20 cellular contexts compared by ENCODE assay signal in genomic region chr9:26033346-26033745, GRCh38.
"Had no signal": no experiment of that assay in that cellular context is flagged by ENCODE, and none has a peak within 500 bp of the region (broad histone marks: within the 10 kb centered on the region; RNA-seq: fewer than 3 reads in every experiment).

No MANE protein-coding gene starts in this region.

- H3K27ac ChIP-seq: gastroesophageal sphincter, heart right ventricle, lower lobe of right lung, right atrium auricular region had no signal

- ATAC-seq: activated CD8-positive, alpha-beta T cell treated with anti-CD3 and anti-CD28 coated beads for 36 hours; activated T-cell treated with anti-CD3 and anti-CD28 coated beads, Interleukin-2, amount 50 U/mL, for 4 hours; gastroesophageal sphincter; heart right ventricle; left cardiac atrium; lower lobe of right lung had no signal

- H3K36me3 Mint-ChIP-seq: activated naive CD4-positive, alpha-beta T cell treated with anti-CD3 and anti-CD28 coated beads, Interleukin-2, amount 50 U/mL, for 24 hours had no signal

- DNase-seq: activated B cell treated with CpG ODN at 0.5 μM for 24 hours; activated CD4-positive, alpha-beta T cell treated with anti-CD3 and anti-CD28 coated beads for 48 hours; activated CD8-positive, alpha-beta T cell treated with anti-CD3 and anti-CD28 coated beads for 36 hours; activated effector memory CD4-positive, alpha-beta T cell treated with anti-CD3 and anti-CD28 coated beads, Interleukin-2, amount 50 U/mL, for 16 hours; activated T-cell treated with anti-CD3 and anti-CD28 coated beads, Interleukin-2, amount 50 U/mL, for 4 hours; effector memory CD4-positive, alpha-beta T cell; heart right ventricle; left cardiac atrium; lower lobe of right lung; nephron progenitor cell; occipital lobe; small intestine; stimulated activated CD4-positive, alpha-beta T cell treated with anti-CD3 and anti-CD28 coated beads, Interleukin-4, amount 100 ng/mL, for 4 hours; stimulated activated CD8-positive, alpha-beta memory T cell treated with anti-CD3 and anti-CD28 coated beads, Interleukin-4, amount 100 ng/mL, for 48 hours; stimulated activated naive CD4-positive, alpha-beta T cell treated with Interleukin-2 at 50 U/mL for 16 hours had no signal

- H3K27ac Mint-ChIP-seq: activated B cell treated with CpG ODN at 0.5 μM for 24 hours; activated CD8-positive, alpha-beta T cell treated with anti-CD3 and anti-CD28 coated beads for 36 hours; activated naive CD4-positive, alpha-beta T cell treated with anti-CD3 and anti-CD28 coated beads, Interleukin-2, amount 50 U/mL, for 24 hours; dendritic cell treated with granulocyte-macrophage colony-stimulating factor and Interleukin-4, amounts not matched to agents 40 ng/mL and 50 ng/mL, for 4 days; nephron progenitor cell; T-helper 2 cell treated with Interferon-gamma antibody and Interleukin-4, amounts not matched to agents 5 μg/mL and 100 μg/mL, for 36 hours had no signal

- H3K27me3 ChIP-seq: gastroesophageal sphincter, heart right ventricle, right atrium auricular region had no signal

- H3K9me3 Mint-ChIP-seq: activated naive CD4-positive, alpha-beta T cell treated with anti-CD3 and anti-CD28 coated beads, Interleukin-2, amount 50 U/mL, for 24 hours; nephron progenitor cell had no signal

- H3K4me3 Mint-ChIP-seq: activated B cell treated with CpG ODN at 0.5 μM for 24 hours; activated CD8-positive, alpha-beta T cell treated with anti-CD3 and anti-CD28 coated beads for 36 hours; activated naive CD4-positive, alpha-beta T cell treated with anti-CD3 and anti-CD28 coated beads, Interleukin-2, amount 50 U/mL, for 24 hours; activated T-cell treated with anti-CD3 and anti-CD28 coated beads, Interleukin-2, amount 50 U/mL, for 4 hours; dendritic cell treated with granulocyte-macrophage colony-stimulating factor and Interleukin-4, amounts not matched to agents 40 ng/mL and 50 ng/mL, for 4 days; nephron progenitor cell; T-helper 2 cell treated with Interferon-gamma antibody and Interleukin-4, amounts not matched to agents 5 μg/mL and 100 μg/mL, for 36 hours had no signal

- H3K27me3 Mint-ChIP-seq: activated B cell treated with CpG ODN at 0.5 μM for 24 hours; activated CD8-positive, alpha-beta T cell treated with anti-CD3 and anti-CD28 coated beads for 36 hours; activated naive CD4-positive, alpha-beta T cell treated with anti-CD3 and anti-CD28 coated beads, Interleukin-2, amount 50 U/mL, for 24 hours; dendritic cell treated with granulocyte-macrophage colony-stimulating factor and Interleukin-4, amounts not matched to agents 40 ng/mL and 50 ng/mL, for 4 days had no signal

- H3K4me3 ChIP-seq: gastroesophageal sphincter, heart right ventricle, lower lobe of right lung, right atrium auricular region had no signal

- H3K9me3 ChIP-seq: gastroesophageal sphincter, lower lobe of right lung, right atrium auricular region had no signal

- H3K4me1 ChIP-seq: gastroesophageal sphincter, heart right ventricle, lower lobe of right lung, right atrium auricular region had no signal

- H3K4me1 Mint-ChIP-seq: activated B cell treated with CpG ODN at 0.5 μM for 24 hours; activated naive CD4-positive, alpha-beta T cell treated with anti-CD3 and anti-CD28 coated beads, Interleukin-2, amount 50 U/mL, for 24 hours had no signal

- H3K36me3 ChIP-seq: gastroesophageal sphincter, heart right ventricle, lower lobe of right lung, right atrium auricular region had no signal
